In genomic region chr6:118772886-118773285, GRCh38 we compare ENCODE assay signal across 26 cellular contexts.
"Had no signal": no experiment of that assay in that cellular context is flagged by ENCODE, and none has a peak within 500 bp of the region (broad histone marks: within the 10 kb centered on the region; RNA-seq: fewer than 3 reads in every experiment).

No MANE protein-coding gene starts in this region.

- H3K36me3 ChIP-seq: heart left ventricle, left ventricle myocardium inferior, neural progenitor cell, ovary, sigmoid colon, spleen, suprapubic skin, thoracic aorta, tibial artery, upper lobe of left lung, vagina had no signal

- H3K9me3 Mint-ChIP-seq: immature natural killer cell; memory B cell; naive B cell; natural killer cell; nephron progenitor cell; neural progenitor cell; stimulated activated effector memory CD8-positive, alpha-beta T cell treated with anti-CD3 and anti-CD28 coated beads, Interleukin-12 subunit alpha, Interleukin-12 subunit beta, amount 100 ng/mL, for 72 hours; stimulated activated naive CD8-positive, alpha-beta T cell treated with anti-CD3 and anti-CD28 coated beads, Interleukin-15, Interleukin-2, amounts not matched to agents 100 ng/mL and 50 ng/mL, for 24 hours had no signal

- H3K27ac Mint-ChIP-seq: immature natural killer cell; memory B cell; naive B cell; natural killer cell; nephron progenitor cell; neural progenitor cell; progenitor cell of endocrine pancreas; stimulated activated effector memory CD8-positive, alpha-beta T cell treated with anti-CD3 and anti-CD28 coated beads, Interleukin-12 subunit alpha, Interleukin-12 subunit beta, amount 100 ng/mL, for 72 hours; stimulated activated naive CD8-positive, alpha-beta T cell treated with anti-CD3 and anti-CD28 coated beads, Interleukin-15, Interleukin-2, amounts not matched to agents 100 ng/mL and 50 ng/mL, for 24 hours had no signal

- H3K4me3 Mint-ChIP-seq: immature natural killer cell; memory B cell; naive B cell; natural killer cell; nephron progenitor cell; neural progenitor cell; stimulated activated effector memory CD8-positive, alpha-beta T cell treated with anti-CD3 and anti-CD28 coated beads, Interleukin-12 subunit alpha, Interleukin-12 subunit beta, amount 100 ng/mL, for 72 hours; stimulated activated naive CD8-positive, alpha-beta T cell treated with anti-CD3 and anti-CD28 coated beads, Interleukin-15, Interleukin-2, amounts not matched to agents 100 ng/mL and 50 ng/mL, for 24 hours had no signal

- H3K9me3 ChIP-seq: heart left ventricle, left ventricle myocardium inferior, ovary, sigmoid colon, spleen, suprapubic skin, thoracic aorta, tibial artery, upper lobe of left lung, vagina had no signal

- H3K4me2 ChIP-seq: neural progenitor cell had no signal

- H3K4me3 ChIP-seq: heart left ventricle, left ventricle myocardium inferior, lung, neural progenitor cell, ovary, sigmoid colon, spleen, suprapubic skin, thoracic aorta, tibial artery, upper lobe of left lung, vagina had no signal

- H3K36me3 Mint-ChIP-seq: immature natural killer cell; memory B cell; naive B cell; natural killer cell; neural progenitor cell; stimulated activated effector memory CD8-positive, alpha-beta T cell treated with anti-CD3 and anti-CD28 coated beads, Interleukin-12 subunit alpha, Interleukin-12 subunit beta, amount 100 ng/mL, for 72 hours had no signal

- H2AFZ ChIP-seq: neural progenitor cell had no signal

- DNase-seq: heart left ventricle; hypothalamus; immature natural killer cell; left ventricle myocardium inferior; naive B cell; natural killer cell; nephron progenitor cell; ovary; retina; right cardiac atrium; sigmoid colon; small intestine; spleen; stimulated activated CD4-positive, alpha-beta T cell treated with anti-CD3 and anti-CD28 coated beads, Interleukin-4, amount 100 ng/mL, for 24 hours; stimulated activated naive CD4-positive, alpha-beta T cell; tibial artery had no signal

- ATAC-seq: heart left ventricle; natural killer cell; right cardiac atrium; stimulated activated effector memory CD8-positive, alpha-beta T cell treated with anti-CD3 and anti-CD28 coated beads, Interleukin-12 subunit alpha, Interleukin-12 subunit beta, amount 100 ng/mL, for 72 hours had no signal

- H3K9ac ChIP-seq: neural progenitor cell had no signal

- H3K27me3 ChIP-seq: heart left ventricle, neural progenitor cell, ovary, sigmoid colon, spleen, suprapubic skin, tibial artery, upper lobe of left lung, vagina had no signal

- H3K27ac ChIP-seq: heart left ventricle, left ventricle myocardium inferior, neural progenitor cell, ovary, sigmoid colon, spleen, suprapubic skin, thoracic aorta, tibial artery, upper lobe of left lung, vagina had no signal

- H3K27me3 Mint-ChIP-seq: memory B cell; progenitor cell of endocrine pancreas; stimulated activated naive CD8-positive, alpha-beta T cell treated with anti-CD3 and anti-CD28 coated beads, Interleukin-15, Interleukin-2, amounts not matched to agents 100 ng/mL and 50 ng/mL, for 24 hours had no signal
